25 cellular contexts compared by ENCODE assay signal in genomic region chr2:57160976-57161375, GRCh38.
DNase-seq lines count a peak whose midpoint lies in the region; ATAC-seq and TF ChIP-seq lines count a peak whose summit lies in the region.
"Had no signal": no experiment of that assay in that cellular context is flagged by ENCODE, and none has a peak within 500 bp of the region (broad histone marks: within the 10 kb centered on the region; RNA-seq: fewer than 3 reads in every experiment).

No MANE protein-coding gene starts in this region.

- TF ChIP-seq CTCF in fibroblast of mammary gland (conservative IDR thresholded peaks at IDR 0.05; ENCODE audit: control insufficient read depth, insufficient read depth, low read depth, low read length): no peak
- no peak for TF ChIP-seq CTCF in coronary artery (IDR thresholded peaks at IDR 0.05)

- peak overlapping the region; percentile 53 for H3K4me2 ChIP-seq in skeletal muscle satellite cell (ENCODE audit: low read length)

- H3K9ac ChIP-seq in skeletal muscle satellite cell (ENCODE audit: low read depth, low read length): peak overlapping the region; percentile 27

- ATAC-seq in HG03439 (IDR thresholded peaks at IDR 0.05; ENCODE audit: unreplicated experiment) (no peak), GM19035 (IDR thresholded peaks at IDR 0.05; ENCODE audit: unreplicated experiment) (no peak)
- ATAC-seq: body of pancreas, K562, left lung, psoas muscle had no signal

- no peaks in the 10 kb centered on the region for H3K36me3 ChIP-seq in skeletal muscle satellite cell (ENCODE audit: insufficient read depth, low read length)
- H3K36me3 ChIP-seq: left lung, stomach, thyroid gland had no signal

- DNase-seq in HCEC 1CT (peak; percentile 85), SHP77 treated with DMSO at 0.1 percent for 48 hours (lab: John Stamatoyannopoulos, UW) (peak; percentile 60), fibroblast of mammary gland (ENCODE audit: low read depth) (peak; percentile 89), coronary artery (ENCODE audit: low spot score) (no peak), 8988T (no peak)
- DNase-seq: activated CD4-positive, alpha-beta T cell treated with anti-CD3 and anti-CD28 coated beads for 4 hours; activated CD8-positive, alpha-beta memory T cell treated with anti-CD3 and anti-CD28 coated beads for 24 hours; activated effector memory CD4-positive, alpha-beta T cell treated with anti-CD3 and anti-CD28 coated beads, Interleukin-2, amount 50 U/mL, for 16 hours; activated naive CD8-positive, alpha-beta T cell treated with anti-CD3 and anti-CD28 coated beads for 36 hours; body of pancreas; CD4-positive, CD25-positive, alpha-beta regulatory T cell; effector CD4-positive, alpha-beta T cell; hypothalamus; left lung; NCI-H1436; NCI-H446; nucleus accumbens; psoas muscle; stomach; thyroid gland had no signal

- no peak overlapping the region for H3K27ac ChIP-seq in coronary artery
- H3K27ac ChIP-seq: body of pancreas, left lung, psoas muscle, stomach, thyroid gland, VCaP had no signal

- peaks cover 20% of the 10 kb centered on the region for H3K4me1 ChIP-seq in skeletal muscle satellite cell (ENCODE audit: control insufficient read depth, insufficient read depth, low read length)
- H3K4me1 ChIP-seq: left lung, psoas muscle, stomach, thyroid gland had no signal

- no peak overlapping the region for H3K4me3 ChIP-seq in fibroblast of mammary gland (ENCODE audit: control insufficient read depth, low read depth, low read length)
- no peak overlapping the region for H3K4me3 ChIP-seq in skeletal muscle satellite cell (ENCODE audit: low read length)
- no peak overlapping the region for H3K4me3 ChIP-seq in coronary artery
- H3K4me3 ChIP-seq: body of pancreas, K562, left lung, psoas muscle, stomach, thyroid gland had no signal

- H3K9me3 ChIP-seq in skeletal muscle satellite cell (replicated peaks; ENCODE audit: low read length): no peaks in the 10 kb centered on the region
- H3K9me3 ChIP-seq: body of pancreas, psoas muscle, thyroid gland had no signal

- no peaks in the 10 kb centered on the region for H3K27me3 ChIP-seq in skeletal muscle satellite cell (ENCODE audit: control insufficient read depth, insufficient read depth, low read length)
- H3K27me3 ChIP-seq: body of pancreas, left lung, stomach, thyroid gland had no signal

Comparison
In these comparisons a context has a peak if more than half of its experiments do, and no peak if none do; other contexts are left out.
1. DNase-seq: peak in HCEC 1CT (single experiment), SHP77 treated with DMSO at 0.1 percent for 48 hours (single experiment) and fibroblast of mammary gland (single experiment); none in coronary artery (single experiment) and 8988T (single experiment).